ENCODE assay signal across 1 cellular context in the genomic region with DNA sequence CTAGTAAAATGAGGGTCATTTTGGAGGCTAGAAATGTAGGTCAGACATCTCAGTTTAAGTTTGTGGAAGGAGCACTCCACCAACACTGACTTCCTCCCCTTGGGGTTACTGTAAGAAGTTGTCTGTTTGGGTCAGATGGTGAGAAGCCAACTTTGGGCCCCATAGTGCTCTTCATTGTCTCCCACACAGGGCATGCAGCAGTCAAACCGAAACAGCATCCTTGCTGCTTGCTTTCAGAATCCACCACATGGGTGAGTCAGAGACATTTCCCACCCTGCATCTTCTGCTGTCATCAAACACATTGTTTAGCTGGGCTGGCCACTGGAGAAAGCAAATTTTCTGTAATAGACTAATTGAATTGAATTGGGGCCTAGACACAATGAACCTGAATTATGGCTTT.
A peak's percentile ranks its signal among the peaks of the same experiment; 100 is the strongest.
TF ChIP-seq lines count a peak whose summit lies in the region.

No MANE protein-coding gene starts in this region.

TF ChIP-seq in GM12878, 131 proteins besides CTCF, POLR2A, EP300 and RAD21 (continued from another document and continues in another):
- TF ChIP-seq EGR1 (IDR thresholded peaks at IDR 0.05; ENCODE audit: borderline replicate concordance in 1 of 2, low read depth in 2 of 2, low read length in 2 of 2) (peak in 1 of 2 experiments; percentile 54; a peak in 1 of 3 replicates), GABPA (IDR thresholded peaks at IDR 0.05; ENCODE audit: low read depth) (peak; percentile 53), BCLAF1 (IDR thresholded peaks at IDR 0.05) (no peak), NR2C1 (IDR thresholded peaks at IDR 0.05) (no peak), ZNF384 (IDR thresholded peaks at IDR 0.05; ENCODE audit: borderline replicate concordance, low read depth, low read length) (no peak), MYB (IDR thresholded peaks at IDR 0.05; ENCODE audit: borderline replicate concordance, low read depth, low read length) (no peak), TCF12 (IDR thresholded peaks at IDR 0.05; ENCODE audit: low read depth, low read length) (peak; percentile 90), CHD4 (IDR thresholded peaks at IDR 0.05) (no peak), NR2F1 (conservative IDR thresholded peaks at IDR 0.05) (peak; percentile 79), YY1 (IDR thresholded peaks at IDR 0.05; ENCODE audit: low read depth, low read length) (peak; percentile 66), TCF7 (IDR thresholded peaks at IDR 0.05; ENCODE audit: borderline replicate concordance) (peak; percentile 50; the same call in 1 of the 2 replicates), CBFB (IDR thresholded peaks at IDR 0.05; ENCODE audit: low read depth) (peak; percentile 80; the same call in 1 of the 2 replicates), CREB1 (IDR thresholded peaks at IDR 0.05; ENCODE audit: low read depth) (peak; percentile 28; the same call in 1 of the 2 replicates), ZBTB11 (CRISPR knock-in tag; IDR thresholded peaks at IDR 0.05) (no peak), TCF3 (IDR thresholded peaks at IDR 0.05; ENCODE audit: borderline replicate concordance, insufficient read depth, low read depth, low read length) (peak; percentile 83), PBX3 (IDR thresholded peaks at IDR 0.05; ENCODE audit: insufficient replicate concordance, low read depth, low read length) (peak; percentile 54), STAT3 (IDR thresholded peaks at IDR 0.05; ENCODE audit: low read depth, low read length) (peak; percentile 92; the same call in 1 of the 2 replicates), POLR2AphosphoS5 (IDR thresholded peaks at IDR 0.05; ENCODE audit: low read length) (no peak), SPI1 (IDR thresholded peaks at IDR 0.05; ENCODE audit: borderline replicate concordance, insufficient read depth, low read depth, low read length) (peak; percentile 83), MTA3 (IDR thresholded peaks at IDR 0.05; ENCODE audit: borderline replicate concordance, low read length) (peak; percentile 82; the same call in 1 of the 2 replicates), NRF1 (conservative IDR thresholded peaks at IDR 0.05; ENCODE audit: low read depth, low read length) (no peak)
- TF ChIP-seq, protein P1, sequence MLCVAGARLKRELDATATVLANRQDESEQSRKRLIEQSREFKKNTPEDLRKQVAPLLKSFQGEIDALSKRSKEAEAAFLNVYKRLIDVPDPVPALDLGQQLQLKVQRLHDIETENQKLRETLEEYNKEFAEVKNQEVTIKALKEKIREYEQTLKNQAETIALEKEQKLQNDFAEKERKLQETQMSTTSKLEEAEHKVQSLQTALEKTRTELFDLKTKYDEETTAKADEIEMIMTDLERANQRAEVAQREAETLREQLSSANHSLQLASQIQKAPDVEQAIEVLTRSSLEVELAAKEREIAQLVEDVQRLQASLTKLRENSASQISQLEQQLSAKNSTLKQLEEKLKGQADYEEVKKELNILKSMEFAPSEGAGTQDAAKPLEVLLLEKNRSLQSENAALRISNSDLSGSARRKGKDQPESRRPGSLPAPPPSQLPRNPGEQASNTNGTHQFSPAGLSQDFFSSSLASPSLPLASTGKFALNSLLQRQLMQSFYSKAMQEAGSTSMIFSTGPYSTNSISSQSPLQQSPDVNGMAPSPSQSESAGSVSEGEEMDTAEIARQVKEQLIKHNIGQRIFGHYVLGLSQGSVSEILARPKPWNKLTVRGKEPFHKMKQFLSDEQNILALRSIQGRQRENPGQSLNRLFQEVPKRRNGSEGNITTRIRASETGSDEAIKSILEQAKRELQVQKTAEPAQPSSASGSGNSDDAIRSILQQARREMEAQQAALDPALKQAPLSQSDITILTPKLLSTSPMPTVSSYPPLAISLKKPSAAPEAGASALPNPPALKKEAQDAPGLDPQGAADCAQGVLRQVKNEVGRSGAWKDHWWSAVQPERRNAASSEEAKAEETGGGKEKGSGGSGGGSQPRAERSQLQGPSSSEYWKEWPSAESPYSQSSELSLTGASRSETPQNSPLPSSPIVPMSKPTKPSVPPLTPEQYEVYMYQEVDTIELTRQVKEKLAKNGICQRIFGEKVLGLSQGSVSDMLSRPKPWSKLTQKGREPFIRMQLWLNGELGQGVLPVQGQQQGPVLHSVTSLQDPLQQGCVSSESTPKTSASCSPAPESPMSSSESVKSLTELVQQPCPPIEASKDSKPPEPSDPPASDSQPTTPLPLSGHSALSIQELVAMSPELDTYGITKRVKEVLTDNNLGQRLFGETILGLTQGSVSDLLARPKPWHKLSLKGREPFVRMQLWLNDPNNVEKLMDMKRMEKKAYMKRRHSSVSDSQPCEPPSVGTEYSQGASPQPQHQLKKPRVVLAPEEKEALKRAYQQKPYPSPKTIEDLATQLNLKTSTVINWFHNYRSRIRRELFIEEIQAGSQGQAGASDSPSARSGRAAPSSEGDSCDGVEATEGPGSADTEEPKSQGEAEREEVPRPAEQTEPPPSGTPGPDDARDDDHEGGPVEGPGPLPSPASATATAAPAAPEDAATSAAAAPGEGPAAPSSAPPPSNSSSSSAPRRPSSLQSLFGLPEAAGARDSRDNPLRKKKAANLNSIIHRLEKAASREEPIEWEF (IDR thresholded peaks at IDR 0.05; ENCODE audit: insufficient replicate concordance, low read depth, low read length), result peak; percentile 27
- TF ChIP-seq, protein P2, sequence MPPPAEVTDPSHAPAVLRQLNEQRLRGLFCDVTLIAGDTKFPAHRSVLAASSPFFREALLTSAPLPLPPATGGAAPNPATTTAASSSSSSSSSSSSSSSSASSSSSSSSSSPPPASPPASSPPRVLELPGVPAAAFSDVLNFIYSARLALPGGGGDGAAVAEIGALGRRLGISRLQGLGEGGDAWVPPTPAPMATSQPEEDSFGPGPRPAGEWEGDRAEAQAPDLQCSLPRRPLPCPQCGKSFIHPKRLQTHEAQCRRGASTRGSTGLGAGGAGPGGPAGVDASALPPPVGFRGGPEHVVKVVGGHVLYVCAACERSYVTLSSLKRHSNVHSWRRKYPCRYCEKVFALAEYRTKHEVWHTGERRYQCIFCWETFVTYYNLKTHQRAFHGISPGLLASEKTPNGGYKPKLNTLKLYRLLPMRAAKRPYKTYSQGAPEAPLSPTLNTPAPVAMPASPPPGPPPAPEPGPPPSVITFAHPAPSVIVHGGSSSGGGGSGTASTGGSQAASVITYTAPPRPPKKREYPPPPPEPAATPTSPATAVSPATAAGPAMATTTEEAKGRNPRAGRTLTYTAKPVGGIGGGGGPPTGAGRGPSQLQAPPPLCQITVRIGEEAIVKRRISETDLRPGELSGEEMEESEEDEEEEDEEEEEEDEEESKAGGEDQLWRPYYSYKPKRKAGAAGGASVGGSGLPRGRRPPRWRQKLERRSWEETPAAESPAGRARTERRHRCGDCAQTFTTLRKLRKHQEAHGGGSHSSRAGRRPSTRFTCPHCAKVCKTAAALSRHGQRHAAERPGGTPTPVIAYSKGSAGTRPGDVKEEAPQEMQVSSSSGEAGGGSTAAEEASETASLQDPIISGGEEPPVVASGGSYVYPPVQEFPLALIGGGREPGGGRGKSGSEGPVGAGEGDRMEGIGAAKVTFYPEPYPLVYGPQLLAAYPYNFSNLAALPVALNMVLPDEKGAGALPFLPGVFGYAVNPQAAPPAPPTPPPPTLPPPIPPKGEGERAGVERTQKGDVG (CRISPR knock-in tag; IDR thresholded peaks at IDR 0.05), result no peak
- TF ChIP-seq, protein P3, sequence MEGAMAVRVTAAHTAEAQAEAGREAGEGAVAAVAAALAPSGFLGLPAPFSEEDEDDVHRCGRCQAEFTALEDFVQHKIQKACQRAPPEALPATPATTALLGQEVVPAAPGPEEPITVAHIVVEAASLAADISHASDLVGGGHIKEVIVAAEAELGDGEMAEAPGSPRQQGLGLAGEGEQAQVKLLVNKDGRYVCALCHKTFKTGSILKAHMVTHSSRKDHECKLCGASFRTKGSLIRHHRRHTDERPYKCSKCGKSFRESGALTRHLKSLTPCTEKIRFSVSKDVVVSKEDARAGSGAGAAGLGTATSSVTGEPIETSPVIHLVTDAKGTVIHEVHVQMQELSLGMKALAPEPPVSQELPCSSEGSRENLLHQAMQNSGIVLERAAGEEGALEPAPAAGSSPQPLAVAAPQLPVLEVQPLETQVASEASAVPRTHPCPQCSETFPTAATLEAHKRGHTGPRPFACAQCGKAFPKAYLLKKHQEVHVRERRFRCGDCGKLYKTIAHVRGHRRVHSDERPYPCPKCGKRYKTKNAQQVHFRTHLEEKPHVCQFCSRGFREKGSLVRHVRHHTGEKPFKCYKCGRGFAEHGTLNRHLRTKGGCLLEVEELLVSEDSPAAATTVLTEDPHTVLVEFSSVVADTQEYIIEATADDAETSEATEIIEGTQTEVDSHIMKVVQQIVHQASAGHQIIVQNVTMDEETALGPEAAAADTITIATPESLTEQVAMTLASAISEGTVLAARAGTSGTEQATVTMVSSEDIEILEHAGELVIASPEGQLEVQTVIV (IDR thresholded peaks at IDR 0.05; ENCODE audit: borderline replicate concordance, partially characterized antibody), result no peak
- TF ChIP-seq, protein P4, sequence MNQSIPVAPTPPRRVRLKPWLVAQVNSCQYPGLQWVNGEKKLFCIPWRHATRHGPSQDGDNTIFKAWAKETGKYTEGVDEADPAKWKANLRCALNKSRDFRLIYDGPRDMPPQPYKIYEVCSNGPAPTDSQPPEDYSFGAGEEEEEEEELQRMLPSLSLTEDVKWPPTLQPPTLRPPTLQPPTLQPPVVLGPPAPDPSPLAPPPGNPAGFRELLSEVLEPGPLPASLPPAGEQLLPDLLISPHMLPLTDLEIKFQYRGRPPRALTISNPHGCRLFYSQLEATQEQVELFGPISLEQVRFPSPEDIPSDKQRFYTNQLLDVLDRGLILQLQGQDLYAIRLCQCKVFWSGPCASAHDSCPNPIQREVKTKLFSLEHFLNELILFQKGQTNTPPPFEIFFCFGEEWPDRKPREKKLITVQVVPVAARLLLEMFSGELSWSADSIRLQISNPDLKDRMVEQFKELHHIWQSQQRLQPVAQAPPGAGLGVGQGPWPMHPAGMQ (IDR thresholded peaks at IDR 0.05; ENCODE audit: borderline replicate concordance), result no peak
